Comparison of ENCODE assay signal across 22 cellular contexts in the genomic region with DNA sequence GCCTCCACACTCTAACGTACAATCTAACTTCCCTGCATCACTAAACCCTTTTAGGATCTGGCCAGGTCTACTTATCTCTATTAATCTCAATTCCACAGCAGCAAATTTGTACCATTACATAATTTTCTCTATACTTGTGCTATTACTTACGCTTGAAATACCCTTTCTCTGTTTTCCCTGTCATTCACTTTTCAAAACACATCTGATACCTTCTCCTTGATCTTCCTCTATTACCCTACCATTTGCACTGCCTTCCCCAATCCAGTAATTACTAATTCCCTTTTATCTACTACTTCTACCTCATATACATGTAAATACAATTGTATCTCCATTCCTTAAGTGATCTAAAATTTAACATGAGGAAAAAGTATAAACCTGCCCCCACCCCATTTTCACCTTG. TPM values are rescaled to one million over a fixed set of nuclear protein-coding genes. Genes with fewer than 3 reads are reported as not detected.
DNase-seq lines count a peak whose midpoint lies in the region; ATAC-seq and TF ChIP-seq lines count a peak whose summit lies in the region.
"Had no signal": no experiment of that assay in that cellular context is flagged by ENCODE, and none has a peak within 500 bp of the region (broad histone marks: within the 10 kb centered on the region; RNA-seq: fewer than 3 reads in every experiment).

No MANE protein-coding gene starts in this region.

- no peaks in the 10 kb centered on the region for H3K9me3 Mint-ChIP-seq in activated naive CD8-positive, alpha-beta T cell (ENCODE audit: low read depth)
- H3K9me3 Mint-ChIP-seq in nephron progenitor cell, result no peaks in the 10 kb centered on the region
- H3K9me3 Mint-ChIP-seq: GM23338 had no signal

- H3K9me3 ChIP-seq in SK-N-SH (no peaks in the 10 kb centered on the region), cardiac muscle cell (ENCODE audit: low read depth) (no peaks in the 10 kb centered on the region)

- H3K36me3 ChIP-seq in SK-N-SH (replicated peaks in 1 of 2; ENCODE audit: control insufficient read depth in 1 of 2, insufficient read depth in 2 of 2, low read length in 1 of 2), result peaks cover 80 to 83% of the 10 kb centered on the region in 2 experiments
- H3K36me3 ChIP-seq in cardiac muscle cell, result peaks cover 57% of the 10 kb centered on the region

- H3K9ac ChIP-seq in SK-N-SH, result no peak overlapping the region

- H3K79me2 ChIP-seq in SK-N-SH (ENCODE audit: insufficient read depth), result peaks cover 40% of the 10 kb centered on the region

- no peak for ATAC-seq in SK-N-SH treated with all-trans-retinoic acid at 6 μM for 48 hours
- ATAC-seq: GM12878, GM23338, K562 had no signal

- H3K27me3 ChIP-seq in SK-N-SH (ENCODE audit: insufficient read depth) (no peaks in the 10 kb centered on the region), cardiac muscle cell (no peaks in the 10 kb centered on the region)

- H3K27me3 Mint-ChIP-seq in activated naive CD8-positive, alpha-beta T cell, result no peaks in the 10 kb centered on the region
- no peaks in the 10 kb centered on the region for H3K27me3 Mint-ChIP-seq in nephron progenitor cell (ENCODE audit: low read depth, poor library complexity)
- H3K27me3 Mint-ChIP-seq: B cell had no signal

- DNase-seq in SK-N-SH (no peak), cardiac muscle cell (ENCODE audit: low read depth in 1 of 2, low spot score in 1 of 2) (no peak), cardiac septum (ENCODE audit: low spot score) (no peak), nephron progenitor cell (no peak), NCI-H1694 (lab: John Stamatoyannopoulos, UW) (no peak), AG20443 (ENCODE audit: low spot score) (no peak)
- DNase-seq: DMS53, EL, HCEC 1CT, NCI-H1105 treated with DMSO at 0.1 percent for 48 hours, NCI-H1694 treated with DMSO at 0.1 percent for 48 hours, NCI-H2107, NCI-H510A treated with DMSO at 0.1 percent for 48 hours, NCI-H774, Right ventricle myocardium superior had no signal

- H3K36me3 Mint-ChIP-seq in activated naive CD8-positive, alpha-beta T cell, result peaks cover 2% of the 10 kb centered on the region
- H3K36me3 Mint-ChIP-seq in nephron progenitor cell (ENCODE audit: low read depth), result peaks cover 49% of the 10 kb centered on the region

- no peak overlapping the region for H3K4me3 ChIP-seq in SK-N-SH (ENCODE audit: low read depth in 2 of 2, low read length in 1 of 2)
- no peak overlapping the region for H3K4me3 ChIP-seq in cardiac muscle cell
- H3K4me3 ChIP-seq: GM12878, GM23338, K562 had no signal

- no peak for TF ChIP-seq CTCF in SK-N-SH (IDR thresholded peaks at IDR 0.05)
- TF ChIP-seq CTCF in cardiac muscle cell (IDR thresholded peaks at IDR 0.05; ENCODE audit: low read depth, low read length), result no peak
- no peak for TF ChIP-seq CTCF in nephron progenitor cell (IDR thresholded peaks at IDR 0.05)

- POLR2A ChIA-PET in SK-N-SH (lab: Yijun Ruan, JAX), result no interaction called here

- no peak overlapping the region for H3K4me2 ChIP-seq in SK-N-SH
- H3K4me2 ChIP-seq: GM23338 had no signal

- H3K27ac ChIP-seq in SK-N-SH (ENCODE audit: low read depth in 2 of 2, low read length in 1 of 2) (no peak overlapping the region), cardiac muscle cell (peak overlapping the region; percentile 15)
- H3K27ac ChIP-seq: 22Rv1 had no signal

- H3K4me1 ChIP-seq in SK-N-SH (ENCODE audit: control insufficient read depth in 1 of 2, insufficient read depth in 2 of 2, low read depth in 1 of 2, low read length in 1 of 2) (peaks cover 3 to 6% of the 10 kb centered on the region in 2 experiments; a peak in 3 of 4 replicates), cardiac muscle cell (ENCODE audit: low read depth) (peaks cover 5% of the 10 kb centered on the region)

- H3F3A ChIP-seq in SK-N-SH (replicated peaks; ENCODE audit: insufficient read depth), result peaks cover 24% of the 10 kb centered on the region

- TF ChIP-seq EP300 in SK-N-SH (IDR thresholded peaks at IDR 0.05; ENCODE audit: borderline replicate concordance in 1 of 2, low read depth in 1 of 2, low read length in 1 of 2), result no peak

- TF ChIP-seq RAD21 in SK-N-SH (IDR thresholded peaks at IDR 0.05; ENCODE audit: low read length), result no peak

- peak overlapping the region; percentile 13 for H3K27ac Mint-ChIP-seq in activated naive CD8-positive, alpha-beta T cell
- peak overlapping the region; percentile 13 for H3K27ac Mint-ChIP-seq in nephron progenitor cell
- H3K27ac Mint-ChIP-seq: B cell, GM23338 had no signal

- WGBS in SK-N-SH (ENCODE audit: low lambda C conversion rate), result 89% methylated on average over 2 of the region's 2 CpGs

- no peak overlapping the region for H3K4me3 Mint-ChIP-seq in activated naive CD8-positive, alpha-beta T cell
- H3K4me3 Mint-ChIP-seq in nephron progenitor cell, result no peak overlapping the region
- H3K4me3 Mint-ChIP-seq: B cell, GM23338 had no signal

- no peaks in the 10 kb centered on the region; the same call in 1 of the 2 replicates for H4K20me1 ChIP-seq in SK-N-SH (ENCODE audit: insufficient read depth)

- CTCF ChIA-PET in SK-N-SH (lab: Yijun Ruan, JAX), result interaction anchor here (1.2 kb wide), 1 partner anchor 19 kb away, joined by 3 read pairs; no protein-coding TSS in a partner anchor

- H2AFZ ChIP-seq in SK-N-SH (ENCODE audit: low read depth), result no peak overlapping the region
- H2AFZ ChIP-seq: GM23338 had no signal

- no peaks in the 10 kb centered on the region for H3K9me2 ChIP-seq in SK-N-SH

- peaks cover 27% of the 10 kb centered on the region for H3K4me1 Mint-ChIP-seq in activated naive CD8-positive, alpha-beta T cell (ENCODE audit: low read depth)
- H3K4me1 Mint-ChIP-seq in nephron progenitor cell, result no peaks in the 10 kb centered on the region

- intact Hi-C loops in cardiac septum (cut with DNase I), result loop anchor here (10.0 kb wide), 1 partner anchor 226 kb away; no protein-coding TSS in a partner anchor

TF ChIP-seq in SK-N-SH treated with all-trans-retinoic acid at 6 μM for 48 hours, 23 proteins besides CTCF, POLR2A, EP300 and RAD21:
- peak; percentile 41; the same call in 1 of the 2 replicates for TF ChIP-seq ZNF70 (CRISPR knock-in tag; IDR thresholded peaks at IDR 0.05)
- no peak for TF ChIP-seq ARNTL (CRISPR knock-in tag; IDR thresholded peaks at IDR 0.05; ENCODE audit: borderline replicate concordance, low read depth)

TF ChIP-seq in SK-N-SH, 30 proteins besides CTCF, POLR2A, EP300 and RAD21 (continues in another document):
- TF ChIP-seq, protein P1, sequence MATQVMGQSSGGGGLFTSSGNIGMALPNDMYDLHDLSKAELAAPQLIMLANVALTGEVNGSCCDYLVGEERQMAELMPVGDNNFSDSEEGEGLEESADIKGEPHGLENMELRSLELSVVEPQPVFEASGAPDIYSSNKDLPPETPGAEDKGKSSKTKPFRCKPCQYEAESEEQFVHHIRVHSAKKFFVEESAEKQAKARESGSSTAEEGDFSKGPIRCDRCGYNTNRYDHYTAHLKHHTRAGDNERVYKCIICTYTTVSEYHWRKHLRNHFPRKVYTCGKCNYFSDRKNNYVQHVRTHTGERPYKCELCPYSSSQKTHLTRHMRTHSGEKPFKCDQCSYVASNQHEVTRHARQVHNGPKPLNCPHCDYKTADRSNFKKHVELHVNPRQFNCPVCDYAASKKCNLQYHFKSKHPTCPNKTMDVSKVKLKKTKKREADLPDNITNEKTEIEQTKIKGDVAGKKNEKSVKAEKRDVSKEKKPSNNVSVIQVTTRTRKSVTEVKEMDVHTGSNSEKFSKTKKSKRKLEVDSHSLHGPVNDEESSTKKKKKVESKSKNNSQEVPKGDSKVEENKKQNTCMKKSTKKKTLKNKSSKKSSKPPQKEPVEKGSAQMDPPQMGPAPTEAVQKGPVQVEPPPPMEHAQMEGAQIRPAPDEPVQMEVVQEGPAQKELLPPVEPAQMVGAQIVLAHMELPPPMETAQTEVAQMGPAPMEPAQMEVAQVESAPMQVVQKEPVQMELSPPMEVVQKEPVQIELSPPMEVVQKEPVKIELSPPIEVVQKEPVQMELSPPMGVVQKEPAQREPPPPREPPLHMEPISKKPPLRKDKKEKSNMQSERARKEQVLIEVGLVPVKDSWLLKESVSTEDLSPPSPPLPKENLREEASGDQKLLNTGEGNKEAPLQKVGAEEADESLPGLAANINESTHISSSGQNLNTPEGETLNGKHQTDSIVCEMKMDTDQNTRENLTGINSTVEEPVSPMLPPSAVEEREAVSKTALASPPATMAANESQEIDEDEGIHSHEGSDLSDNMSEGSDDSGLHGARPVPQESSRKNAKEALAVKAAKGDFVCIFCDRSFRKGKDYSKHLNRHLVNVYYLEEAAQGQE (IDR thresholded peaks at IDR 0.05; ENCODE audit: low read depth, low read length), result no peak
- TF ChIP-seq GABPA (IDR thresholded peaks at IDR 0.05; ENCODE audit: low read depth) (no peak), TEAD4 (IDR thresholded peaks at IDR 0.05; ENCODE audit: borderline replicate concordance, insufficient read depth) (no peak), EZH2phosphoT487 (IDR thresholded peaks at IDR 0.05; ENCODE audit: borderline replicate concordance, low read depth) (no peak), RXRA (IDR thresholded peaks at IDR 0.05; ENCODE audit: borderline replicate concordance, low read depth) (no peak), JUND (IDR thresholded peaks at IDR 0.05) (no peak), POLR2AphosphoS5 (IDR thresholded peaks at IDR 0.05; ENCODE audit: low read depth, low read length) (no peak), TCF12 (IDR thresholded peaks at IDR 0.05) (no peak)
- TF ChIP-seq, protein P2, sequence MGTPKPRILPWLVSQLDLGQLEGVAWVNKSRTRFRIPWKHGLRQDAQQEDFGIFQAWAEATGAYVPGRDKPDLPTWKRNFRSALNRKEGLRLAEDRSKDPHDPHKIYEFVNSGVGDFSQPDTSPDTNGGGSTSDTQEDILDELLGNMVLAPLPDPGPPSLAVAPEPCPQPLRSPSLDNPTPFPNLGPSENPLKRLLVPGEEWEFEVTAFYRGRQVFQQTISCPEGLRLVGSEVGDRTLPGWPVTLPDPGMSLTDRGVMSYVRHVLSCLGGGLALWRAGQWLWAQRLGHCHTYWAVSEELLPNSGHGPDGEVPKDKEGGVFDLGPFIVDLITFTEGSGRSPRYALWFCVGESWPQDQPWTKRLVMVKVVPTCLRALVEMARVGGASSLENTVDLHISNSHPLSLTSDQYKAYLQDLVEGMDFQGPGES (IDR thresholded peaks at IDR 0.05; ENCODE audit: low read depth, low read length), result no peak
- TF ChIP-seq, protein P3, sequence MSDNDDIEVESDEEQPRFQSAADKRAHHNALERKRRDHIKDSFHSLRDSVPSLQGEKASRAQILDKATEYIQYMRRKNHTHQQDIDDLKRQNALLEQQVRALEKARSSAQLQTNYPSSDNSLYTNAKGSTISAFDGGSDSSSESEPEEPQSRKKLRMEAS (IDR thresholded peaks at IDR 0.05; ENCODE audit: low read depth), result no peak

RNA-seq across cellular contexts. Expression of a gene that starts 14.0 kb away (rescaled TPM):
- polyA plus RNA-seq in SK-N-SH (2012; rRNA removed) (12.1 and 14.0 TPM in 2 replicates), cardiac muscle cell (36.0 and 40.0 TPM in 2 replicates)
- polyA plus RNA-seq in SK-N-SH (2012; cell fraction: cytosol; rRNA removed), result 16.1 and 18.2 TPM in 2 replicates
- 13.4 and 19.8 TPM in 2 replicates for polyA plus RNA-seq in SK-N-SH (2012; cell fraction: nucleus; rRNA removed)
- total RNA-seq in cardiac muscle cell (31.8 and 51.2 TPM in 2 replicates), cardiac septum (38.4 TPM)
